In the genomic region with DNA sequence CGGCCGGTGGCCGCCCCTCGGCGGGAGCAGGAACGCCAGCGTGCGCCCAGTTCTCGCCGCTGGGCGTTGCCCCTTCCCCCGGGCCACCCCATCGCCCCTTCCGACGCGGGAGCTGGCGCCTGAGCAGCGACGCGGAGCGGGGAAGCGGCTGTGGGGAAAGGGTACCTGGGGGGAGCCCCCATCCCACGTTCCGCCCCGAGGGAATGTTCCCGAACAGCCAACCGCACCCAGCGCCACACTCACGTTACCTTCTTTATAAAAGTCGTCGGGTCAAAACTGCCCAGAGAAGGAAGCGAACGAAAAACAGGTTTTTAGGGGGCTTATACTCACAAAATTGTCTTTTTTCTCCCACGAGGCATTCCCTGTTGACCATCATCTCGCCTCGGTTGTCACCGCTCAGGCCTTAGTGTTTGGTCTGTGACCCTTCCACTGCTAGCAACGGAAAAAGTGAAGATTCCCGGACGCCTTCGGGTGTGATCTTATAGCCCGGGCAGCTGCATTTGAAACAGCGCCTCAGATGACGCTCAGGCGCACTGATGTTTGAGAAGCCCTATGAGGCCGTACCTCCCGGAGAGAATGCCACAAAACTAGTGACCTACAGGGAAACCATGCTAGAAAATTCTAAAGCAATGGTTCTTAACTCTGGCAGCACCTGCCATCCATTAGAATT, we compare ENCODE assay signal across 8 cellular contexts. TPM values are rescaled to one million over a fixed set of nuclear protein-coding genes. Genes with fewer than 3 reads are reported as not detected.
DNase-seq lines count a peak whose midpoint lies in the region; ATAC-seq, FAIRE-seq and TF ChIP-seq lines count a peak whose summit lies in the region.

No MANE protein-coding gene starts in this region.

- H2AFZ ChIP-seq in GM23338: peak overlapping the region; percentile 100

- no peak overlapping the region for H3K27ac ChIP-seq in GM23338 (ENCODE audit: low read depth)

- no peaks in the 10 kb centered on the region for H3K36me3 ChIP-seq in BJ (ENCODE audit: control insufficient read depth, insufficient read depth, low read length)
- H3K36me3 ChIP-seq in GM23338 (ENCODE audit: insufficient read depth): no peaks in the 10 kb centered on the region

- H3K4me1 ChIP-seq in GM23338 (ENCODE audit: insufficient read depth): peaks cover 33% of the 10 kb centered on the region

- POLR2A ChIA-PET in BJ (lab: Charles Lee): no interaction called here

- peak; percentile 52 for ATAC-seq in GM23338
- ATAC-seq in central memory CD8-positive, alpha-beta T cell (replicated peaks; ENCODE audit: extremely low read depth, poor library complexity, severe bottlenecking): no peak
- ATAC-seq in left colon: peak; percentile 74
- ATAC-seq in HG02678 (IDR thresholded peaks at IDR 0.05; ENCODE audit: unreplicated experiment): no peak
- ATAC-seq in HG03135 (IDR thresholded peaks at IDR 0.05; ENCODE audit: unreplicated experiment): no peak

- H3K4me1 Mint-ChIP-seq in GM23338: peaks cover 33% of the 10 kb centered on the region
- H3K4me1 Mint-ChIP-seq in central memory CD8-positive, alpha-beta T cell: peaks cover 12% of the 10 kb centered on the region

- no peak for TF ChIP-seq CTCF in BJ (IDR thresholded peaks at IDR 0.05; ENCODE audit: insufficient read depth, low read depth, low read length)
- TF ChIP-seq CTCF in GM23338 (conservative IDR thresholded peaks at IDR 0.05; ENCODE audit: low read depth in 2 of 2): peak in 1 of 2 experiments; percentile 18; a peak in 2 of 4 replicates

- intact Hi-C loops in left colon (cut with DNase I, micrococcal nuclease): no loop called here

- H3K27me3 ChIP-seq in BJ (ENCODE audit: control insufficient read depth, insufficient read depth, low read length) (no peaks in the 10 kb centered on the region; the same call in 1 of the 2 replicates), GM23338 (ENCODE audit: insufficient read depth) (peaks cover 31% of the 10 kb centered on the region)

- peak overlapping the region; percentile 80 for H3K4me3 Mint-ChIP-seq in GM23338
- peak overlapping the region; percentile 87 for H3K4me3 Mint-ChIP-seq in central memory CD8-positive, alpha-beta T cell

- peaks cover 8% of the 10 kb centered on the region; the same call in 1 of the 2 replicates for H3F3A ChIP-seq in GM23338 (replicated peaks; ENCODE audit: low read depth)

- no peak for FAIRE-seq in RCC 7860 (lab: Jason Lieb, UNC)

- peaks cover 13% of the 10 kb centered on the region for H3K27me3 Mint-ChIP-seq in GM23338 (ENCODE audit: insufficient read depth, low read depth, poor library complexity)
- H3K27me3 Mint-ChIP-seq in central memory CD8-positive, alpha-beta T cell: peaks cover 41% of the 10 kb centered on the region

- H3K27ac Mint-ChIP-seq in GM23338: peak overlapping the region; percentile 57
- H3K27ac Mint-ChIP-seq in central memory CD8-positive, alpha-beta T cell (ENCODE audit: low read depth): no peak overlapping the region

- no peaks in the 10 kb centered on the region; the same call in 1 of the 2 replicates for H3K9me2 ChIP-seq in GM23338 (ENCODE audit: insufficient read depth)

- CTCF ChIA-PET in BJ (lab: Yijun Ruan, JAX): interaction anchor here (0.7 to 1.5 kb wide), 6 partner anchors 11 to 102 kb away, joined by 3 to 4 read pairs (median 3); no protein-coding TSS in a partner anchor

- peak overlapping the region; percentile 86 for H3K4me2 ChIP-seq in GM23338

- H3K4me3 ChIP-seq in BJ (ENCODE audit: low read depth, low read length) (peak overlapping the region; percentile 54), GM23338 (peak overlapping the region; percentile 95)

- H4K20me1 ChIP-seq in GM23338 (replicated peaks; ENCODE audit: insufficient read depth): no peaks in the 10 kb centered on the region; the same call in 1 of the 2 replicates

- no peaks in the 10 kb centered on the region for H3K36me3 Mint-ChIP-seq in GM23338 (ENCODE audit: low read depth)
- no peaks in the 10 kb centered on the region for H3K36me3 Mint-ChIP-seq in central memory CD8-positive, alpha-beta T cell (ENCODE audit: insufficient read depth)

- H3K9me3 Mint-ChIP-seq in GM23338: no peaks in the 10 kb centered on the region
- H3K9me3 Mint-ChIP-seq in central memory CD8-positive, alpha-beta T cell: no peaks in the 10 kb centered on the region

- no peak for DNase-seq in BJ (ENCODE audit: low read depth)
- peak; percentile 71 for DNase-seq in GM23338 (ENCODE audit: low spot score)
- peak; percentile 16 for DNase-seq in RCC 7860 (ENCODE audit: low spot score)
- no peak for DNase-seq in central memory CD8-positive, alpha-beta T cell (ENCODE audit: low spot score in 2 of 2)
- DNase-seq in left colon: peak; percentile 71 to 76
- peak; percentile 6 for DNase-seq in stimulated activated CD4-positive, alpha-beta T cell treated with anti-CD3 and anti-CD28 coated beads, Interleukin-2, amount 100 ng/mL, for 48 hours

- H3K79me2 ChIP-seq in GM23338 (replicated peaks; ENCODE audit: insufficient read depth): peaks cover 41% of the 10 kb centered on the region

TF ChIP-seq in GM23338, 12 proteins besides CTCF, POLR2A, EP300 and RAD21:
- TF ChIP-seq, protein P1, sequence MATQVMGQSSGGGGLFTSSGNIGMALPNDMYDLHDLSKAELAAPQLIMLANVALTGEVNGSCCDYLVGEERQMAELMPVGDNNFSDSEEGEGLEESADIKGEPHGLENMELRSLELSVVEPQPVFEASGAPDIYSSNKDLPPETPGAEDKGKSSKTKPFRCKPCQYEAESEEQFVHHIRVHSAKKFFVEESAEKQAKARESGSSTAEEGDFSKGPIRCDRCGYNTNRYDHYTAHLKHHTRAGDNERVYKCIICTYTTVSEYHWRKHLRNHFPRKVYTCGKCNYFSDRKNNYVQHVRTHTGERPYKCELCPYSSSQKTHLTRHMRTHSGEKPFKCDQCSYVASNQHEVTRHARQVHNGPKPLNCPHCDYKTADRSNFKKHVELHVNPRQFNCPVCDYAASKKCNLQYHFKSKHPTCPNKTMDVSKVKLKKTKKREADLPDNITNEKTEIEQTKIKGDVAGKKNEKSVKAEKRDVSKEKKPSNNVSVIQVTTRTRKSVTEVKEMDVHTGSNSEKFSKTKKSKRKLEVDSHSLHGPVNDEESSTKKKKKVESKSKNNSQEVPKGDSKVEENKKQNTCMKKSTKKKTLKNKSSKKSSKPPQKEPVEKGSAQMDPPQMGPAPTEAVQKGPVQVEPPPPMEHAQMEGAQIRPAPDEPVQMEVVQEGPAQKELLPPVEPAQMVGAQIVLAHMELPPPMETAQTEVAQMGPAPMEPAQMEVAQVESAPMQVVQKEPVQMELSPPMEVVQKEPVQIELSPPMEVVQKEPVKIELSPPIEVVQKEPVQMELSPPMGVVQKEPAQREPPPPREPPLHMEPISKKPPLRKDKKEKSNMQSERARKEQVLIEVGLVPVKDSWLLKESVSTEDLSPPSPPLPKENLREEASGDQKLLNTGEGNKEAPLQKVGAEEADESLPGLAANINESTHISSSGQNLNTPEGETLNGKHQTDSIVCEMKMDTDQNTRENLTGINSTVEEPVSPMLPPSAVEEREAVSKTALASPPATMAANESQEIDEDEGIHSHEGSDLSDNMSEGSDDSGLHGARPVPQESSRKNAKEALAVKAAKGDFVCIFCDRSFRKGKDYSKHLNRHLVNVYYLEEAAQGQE (IDR thresholded peaks at IDR 0.05; ENCODE audit: unreplicated experiment): no peak
- TF ChIP-seq CREB1 (CRISPR knock-in tag; IDR thresholded peaks at IDR 0.05; ENCODE audit: low read depth): peak; percentile 39; the same call in 1 of the 2 replicates

RNA-seq across cellular contexts. Expression of a gene that starts 0.5 kb away (rescaled TPM):
- polyA plus RNA-seq in BJ (2011; rRNA removed): 34.7 and 35.9 TPM in 2 replicates
- 10.9 and 12.2 TPM in 2 replicates for polyA minus RNA-seq in BJ (2011; rRNA and poly(A)+ RNA removed)
- 82.1 and 92.4 TPM in 2 replicates for total RNA-seq in GM23338 (2014; rRNA removed; shearing (Covaris generic))
- polyA plus RNA-seq in GM23338 (2016; fragmentation: Nextera tagmentation; extraction: Ambion mirVana): 50.3 and 58.3 TPM in 2 replicates
- 100 to 1,000 TPM; 324 to 443 TPM for total RNA-seq in left colon

Comparison
In these comparisons a context has a peak if more than half of its experiments do, and no peak if none do; other contexts are left out.
1. DNase-seq: peak in GM23338 (single experiment), RCC 7860 (single experiment), left colon (2 of 2) and stimulated activated CD4-positive, alpha-beta T cell treated with anti-CD3 and anti-CD28 coated beads, Interleukin-2, amount 100 ng/mL, for 48 hours (2 of 2); none in BJ (single experiment) and central memory CD8-positive, alpha-beta T cell (0 of 2).
2. ATAC-seq: peak in GM23338 (single experiment) and left colon (single experiment); none in central memory CD8-positive, alpha-beta T cell (single experiment), HG02678 (single experiment) and HG03135 (single experiment).